8 cellular contexts compared by ENCODE assay signal in the genomic region with DNA sequence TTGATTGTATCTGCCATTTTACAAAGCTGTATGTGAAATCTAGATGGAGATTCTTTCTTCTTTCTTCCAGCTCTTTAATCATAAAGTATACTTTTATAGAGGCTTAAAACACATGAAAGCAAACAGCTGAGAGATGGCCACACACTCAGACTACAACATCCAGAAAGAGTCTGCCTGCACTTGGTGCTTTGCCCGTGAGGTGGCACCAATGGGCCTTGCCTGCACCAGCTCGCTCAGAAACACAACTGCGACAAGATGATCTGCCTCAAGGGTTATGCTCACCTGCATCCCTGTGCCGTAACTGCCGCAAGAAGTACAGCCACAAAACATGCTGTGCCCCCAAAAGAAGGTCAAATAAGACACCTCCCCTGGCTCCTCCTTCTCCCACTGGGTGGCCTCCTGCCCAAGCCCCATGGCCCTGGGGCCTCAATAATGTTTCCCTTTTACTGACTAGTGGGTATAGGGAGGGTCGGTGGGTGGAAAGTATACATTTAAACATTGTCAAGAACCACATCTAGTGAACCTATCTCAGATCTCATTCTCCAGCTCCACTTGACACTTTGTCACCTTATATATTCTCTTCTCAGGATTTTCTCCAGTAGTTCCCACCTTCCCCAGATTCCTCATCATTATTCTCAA.
DNase-seq lines count a peak whose midpoint lies in the region; ATAC-seq and TF ChIP-seq lines count a peak whose summit lies in the region.

No MANE protein-coding gene starts in this region.

- H3K4me1 ChIP-seq in MM.1S (ENCODE audit: low read length) = no peaks in the 10 kb centered on the region
- no peaks in the 10 kb centered on the region for H3K4me1 ChIP-seq in lower lobe of right lung
- no peaks in the 10 kb centered on the region for H3K4me1 ChIP-seq in CD8-positive, alpha-beta memory T cell (ENCODE audit: insufficient read depth, low read length)
- H3K4me1 ChIP-seq in SJCRH30 = no peaks in the 10 kb centered on the region

- no peak overlapping the region for H3K4me3 Mint-ChIP-seq in CD8-positive, alpha-beta memory T cell

- H3K9me3 Mint-ChIP-seq in CD8-positive, alpha-beta memory T cell = no peaks in the 10 kb centered on the region

- H3K36me3 ChIP-seq in MM.1S (replicated peaks; ENCODE audit: insufficient read depth, low read length) = no peaks in the 10 kb centered on the region
- peaks cover 24% of the 10 kb centered on the region for H3K36me3 ChIP-seq in lower lobe of right lung
- no peaks in the 10 kb centered on the region for H3K36me3 ChIP-seq in CD8-positive, alpha-beta memory T cell (ENCODE audit: insufficient read depth, low read length)
- H3K36me3 ChIP-seq in SJCRH30 = peaks cover 31% of the 10 kb centered on the region

- H3K9me3 ChIP-seq in MM.1S (replicated peaks; ENCODE audit: insufficient read depth, low read length) = no peaks in the 10 kb centered on the region
- H3K9me3 ChIP-seq in lower lobe of right lung = no peaks in the 10 kb centered on the region
- no peaks in the 10 kb centered on the region for H3K9me3 ChIP-seq in CD8-positive, alpha-beta memory T cell (ENCODE audit: low read length)
- H3K9me3 ChIP-seq in SJCRH30 (replicated peaks) = no peaks in the 10 kb centered on the region

- H3K9me2 ChIP-seq in MM.1S (replicated peaks; ENCODE audit: insufficient read depth, low read length) = no peaks in the 10 kb centered on the region

- H2AFZ ChIP-seq in MM.1S (ENCODE audit: low read length) = no peak overlapping the region

- peaks cover 2 to 7% (median 7%) of the 10 kb centered on the region in 3 donors for H3K36me3 Mint-ChIP-seq in CD8-positive, alpha-beta memory T cell

- H3K27ac ChIP-seq in MM.1S (ENCODE audit: low read length) (no peak overlapping the region), lower lobe of right lung (no peak overlapping the region), SJCRH30 (no peak overlapping the region)
- no peak overlapping the region for H3K27ac ChIP-seq in CD8-positive, alpha-beta memory T cell (ENCODE audit: low read depth, low read length)

- ATAC-seq in lower lobe of right lung = peak; percentile 45 to 65

- no peaks in the 10 kb centered on the region for H4K20me1 ChIP-seq in MM.1S (ENCODE audit: insufficient read depth, low read length)

- no peak overlapping the region for H3K4me2 ChIP-seq in MM.1S (ENCODE audit: low read depth, low read length)

- no peaks in the 10 kb centered on the region for H3F3A ChIP-seq in MM.1S (ENCODE audit: insufficient read depth, low read length)

- H3K27me3 ChIP-seq in MM.1S (replicated peaks; ENCODE audit: insufficient read depth, low read length) (no peaks in the 10 kb centered on the region), lower lobe of right lung (ENCODE audit: low read depth) (no peaks in the 10 kb centered on the region), SJCRH30 (no peaks in the 10 kb centered on the region)
- H3K27me3 ChIP-seq in CD8-positive, alpha-beta memory T cell (ENCODE audit: insufficient read depth, low read length, poor library complexity, severe bottlenecking) = no peaks in the 10 kb centered on the region

- peak; percentile 64 for DNase-seq in D341Med (ENCODE audit: low spot score)
- DNase-seq in MM.1S = no peak
- peak; percentile 77 for DNase-seq in choroid plexus epithelial cell (ENCODE audit: low read depth)
- DNase-seq in lower lobe of right lung = peak; percentile 45
- DNase-seq in CD8-positive, alpha-beta memory T cell = no peak
- DNase-seq in SJCRH30 = no peak
- no peak for DNase-seq in NOMO-1 (lab: John Stamatoyannopoulos, UW; ENCODE audit: unreplicated experiment in 2 of 2)
- no peak for DNase-seq in activated CD4-positive, alpha-beta T cell treated with anti-CD3 and anti-CD28 coated beads, Interleukin-2, amount 50 U/mL, for 4 hours

- no peak overlapping the region for H3K9ac ChIP-seq in MM.1S (ENCODE audit: low read length)

- peak overlapping the region in 2 of 8 donors; percentile 8 to 18 for H3K27ac Mint-ChIP-seq in CD8-positive, alpha-beta memory T cell

- TF ChIP-seq CTCF in MM.1S (IDR thresholded peaks at IDR 0.05; ENCODE audit: low read length) (peak; percentile 39), choroid plexus epithelial cell (conservative IDR thresholded peaks at IDR 0.05; ENCODE audit: low read depth, low read length) (peak; percentile 92), lower lobe of right lung (IDR thresholded peaks at IDR 0.05) (peak; percentile 39)

- no peaks in the 10 kb centered on the region for H3K27me3 Mint-ChIP-seq in CD8-positive, alpha-beta memory T cell

- POLR2A ChIA-PET in CD8-positive, alpha-beta memory T cell (lab: Charles Lee) = interaction anchor here (0.7 kb wide), 1 partner anchor 8 kb away, joined by 3 read pairs; no protein-coding TSS in a partner anchor

- H3K4me3 ChIP-seq in MM.1S (ENCODE audit: low read length) = no peak overlapping the region
- no peak overlapping the region for H3K4me3 ChIP-seq in choroid plexus epithelial cell (ENCODE audit: low read depth, low read length)
- no peak overlapping the region for H3K4me3 ChIP-seq in lower lobe of right lung
- no peak overlapping the region for H3K4me3 ChIP-seq in CD8-positive, alpha-beta memory T cell (ENCODE audit: low read length)
- H3K4me3 ChIP-seq in SJCRH30 = no peak overlapping the region

- no peaks in the 10 kb centered on the region for H3K4me1 Mint-ChIP-seq in CD8-positive, alpha-beta memory T cell

- intact Hi-C loops in lower lobe of right lung (cut with DNase I) = no loop called here

- H3K79me2 ChIP-seq in MM.1S (ENCODE audit: low read length) = no peaks in the 10 kb centered on the region

- CTCF ChIA-PET in CD8-positive, alpha-beta memory T cell (lab: Charles Lee) = no interaction called here

Comparison
In these comparisons a context has a peak if more than half of its experiments do, and no peak if none do; other contexts are left out.
1. DNase-seq: peak in D341Med (single experiment), choroid plexus epithelial cell (single experiment) and lower lobe of right lung (single experiment); none in MM.1S (single experiment), CD8-positive, alpha-beta memory T cell (0 of 5), SJCRH30 (0 of 2), NOMO-1 (0 of 2) and activated CD4-positive, alpha-beta T cell treated with anti-CD3 and anti-CD28 coated beads, Interleukin-2, amount 50 U/mL, for 4 hours (0 of 2).
2. CTCF ChIP-seq: peak in every context shown above with its lines; median percentile 92 in choroid plexus epithelial cell; 39 in MM.1S; 39 in lower lobe of right lung.